20 cellular contexts compared by ENCODE assay signal in genomic region chr12:19036673-19037357, GRCh38.
DNase-seq lines count a peak whose midpoint lies in the region; ATAC-seq and TF ChIP-seq lines count a peak whose summit lies in the region.
"Had no signal": no experiment of that assay in that cellular context is flagged by ENCODE, and none has a peak within 500 bp of the region (broad histone marks: within the 10 kb centered on the region; RNA-seq: fewer than 3 reads in every experiment).

No MANE protein-coding gene starts in this region.

- H3K27ac Mint-ChIP-seq in activated naive CD4-positive, alpha-beta T cell treated with anti-CD3 and anti-CD28 coated beads, Interleukin-2, amount 10 ng/mL, durations not matched to agents 7 days and 5 days, result no peak overlapping the region
- H3K27ac Mint-ChIP-seq: CD14-positive monocyte; stimulated activated effector memory CD8-positive, alpha-beta T cell treated with anti-CD3 and anti-CD28 coated beads, Interleukin-12 subunit alpha, Interleukin-12 subunit beta, amount 100 ng/mL, for 72 hours had no signal

- peaks cover 14% of the 10 kb centered on the region for H3K9me3 ChIP-seq in SJSA1 (replicated peaks)
- peaks cover 0 to 5% of the 10 kb centered on the region in 2 donors for H3K9me3 ChIP-seq in lung (ENCODE audit: control insufficient read depth in 2 of 2, insufficient read depth in 1 of 2, low read length in 1 of 2)
- H3K9me3 ChIP-seq: esophagus squamous epithelium had no signal

- CTCF ChIA-PET in activated naive CD4-positive, alpha-beta T cell treated with anti-CD3 and anti-CD28 coated beads, Interleukin-2, amount 10 ng/mL, durations not matched to agents 7 days and 5 days (lab: Charles Lee), result no interaction called here

- DNase-seq in A172 (ENCODE audit: low spot score) (peak; percentile 10), SJSA1 (ENCODE audit: low read depth in 1 of 2, low spot score in 2 of 2) (peak in 1 of 2 experiments; percentile 54), fibroblast of the aortic adventitia (ENCODE audit: low read depth) (peak; percentile 42), lung (ENCODE audit: low spot score) (peak; percentile 41), AG08395 (ENCODE audit: low spot score) (no peak), NCI-H748 (lab: John Stamatoyannopoulos, UW; ENCODE audit: unreplicated experiment) (no peak)
- DNase-seq in activated naive CD4-positive, alpha-beta T cell treated with anti-CD3 and anti-CD28 coated beads, Interleukin-2, amount 10 ng/mL, durations not matched to agents 7 days and 5 days, result no peak
- DNase-seq: activated CD4-positive, alpha-beta T cell treated with anti-CD3 and anti-CD28 coated beads for 48 hours; activated naive CD4-positive, alpha-beta T cell treated with Interleukin-2 at 50 U/mL for 16 hours; esophagus squamous epithelium; hippocampal formation; kidney; MV-4-11; NCI-H1930; stimulated activated CD4-positive, alpha-beta T cell treated with anti-CD3 and anti-CD28 coated beads, Interleukin-15, amount 100 ng/mL, for 24 hours; SW 1271 had no signal

- H3K27me3 ChIP-seq in SJSA1 (replicated peaks) (no peaks in the 10 kb centered on the region), lung (ENCODE audit: control insufficient read depth, insufficient read depth) (no peaks in the 10 kb centered on the region)
- H3K27me3 ChIP-seq: esophagus squamous epithelium, tibial nerve had no signal

- no peaks in the 10 kb centered on the region for H3K4me1 Mint-ChIP-seq in activated naive CD4-positive, alpha-beta T cell treated with anti-CD3 and anti-CD28 coated beads, Interleukin-2, amount 10 ng/mL, durations not matched to agents 7 days and 5 days
- H3K4me1 Mint-ChIP-seq: CD14-positive monocyte; stimulated activated effector memory CD8-positive, alpha-beta T cell treated with anti-CD3 and anti-CD28 coated beads, Interleukin-12 subunit alpha, Interleukin-12 subunit beta, amount 100 ng/mL, for 72 hours had no signal

- 0 out of 2 replicates have a peak, but pooled peaks cover 2% of the 10 kb centered on the region for H3K36me3 ChIP-seq in SJSA1
- H3K36me3 ChIP-seq in lung (ENCODE audit: control insufficient read depth in 2 of 2, insufficient read depth in 2 of 2, low read length in 2 of 2), result no peaks in the 10 kb centered on the region
- H3K36me3 ChIP-seq: esophagus squamous epithelium, tibial nerve had no signal

- TF ChIP-seq CTCF in fibroblast of the aortic adventitia (IDR thresholded peaks at IDR 0.05; ENCODE audit: insufficient read depth, low read length) (no peak), lung (IDR thresholded peaks at IDR 0.05; ENCODE audit: control extremely low read depth, extremely low read depth) (no peak)

- H3K9me3 Mint-ChIP-seq in activated naive CD4-positive, alpha-beta T cell treated with anti-CD3 and anti-CD28 coated beads, Interleukin-2, amount 10 ng/mL, durations not matched to agents 7 days and 5 days, result peaks cover 13% of the 10 kb centered on the region
- H3K9me3 Mint-ChIP-seq: stimulated activated effector memory CD8-positive, alpha-beta T cell treated with anti-CD3 and anti-CD28 coated beads, Interleukin-12 subunit alpha, Interleukin-12 subunit beta, amount 100 ng/mL, for 72 hours had no signal

- H3K4me3 ChIP-seq in SJSA1 (no peak overlapping the region), fibroblast of the aortic adventitia (ENCODE audit: low read depth, low read length) (no peak overlapping the region), lung (no peak overlapping the region)
- H3K4me3 ChIP-seq: esophagus squamous epithelium, tibial nerve had no signal

- 45 to 69% methylated on average over 6 of the region's 6 CpGs for WGBS in lung, 2 donors

- no peak overlapping the region for H3K4me3 Mint-ChIP-seq in activated naive CD4-positive, alpha-beta T cell treated with anti-CD3 and anti-CD28 coated beads, Interleukin-2, amount 10 ng/mL, durations not matched to agents 7 days and 5 days
- H3K4me3 Mint-ChIP-seq: CD14-positive monocyte; stimulated activated effector memory CD8-positive, alpha-beta T cell treated with anti-CD3 and anti-CD28 coated beads, Interleukin-12 subunit alpha, Interleukin-12 subunit beta, amount 100 ng/mL, for 72 hours had no signal

- H3K36me3 Mint-ChIP-seq in activated naive CD4-positive, alpha-beta T cell treated with anti-CD3 and anti-CD28 coated beads, Interleukin-2, amount 10 ng/mL, durations not matched to agents 7 days and 5 days, result no peaks in the 10 kb centered on the region
- H3K36me3 Mint-ChIP-seq: CD14-positive monocyte; stimulated activated effector memory CD8-positive, alpha-beta T cell treated with anti-CD3 and anti-CD28 coated beads, Interleukin-12 subunit alpha, Interleukin-12 subunit beta, amount 100 ng/mL, for 72 hours had no signal

- peak; percentile 60 for ATAC-seq in lung (ENCODE audit: insufficient read depth, low FRiP score)
- ATAC-seq in GM21529 (IDR thresholded peaks at IDR 0.05; ENCODE audit: unreplicated experiment), result no peak
- ATAC-seq: stimulated activated effector memory CD8-positive, alpha-beta T cell treated with anti-CD3 and anti-CD28 coated beads, Interleukin-12 subunit alpha, Interleukin-12 subunit beta, amount 100 ng/mL, for 72 hours had no signal

- H3K27ac ChIP-seq in SJSA1 (peak overlapping the region; percentile 60), lung (ENCODE audit: low read depth in 1 of 2, low read length in 1 of 2) (peak overlapping the region in 1 of 2 donors; percentile 81)
- H3K27ac ChIP-seq: tibial nerve had no signal

- H3K4me1 ChIP-seq in SJSA1 (replicated peaks) (peaks cover 19% of the 10 kb centered on the region), lung (ENCODE audit: control insufficient read depth in 2 of 2, insufficient read depth in 2 of 2, low read length in 2 of 2) (peaks cover 2 to 3% of the 10 kb centered on the region in 2 donors)
- H3K4me1 ChIP-seq: esophagus squamous epithelium had no signal

- H3K27me3 Mint-ChIP-seq in activated naive CD4-positive, alpha-beta T cell treated with anti-CD3 and anti-CD28 coated beads, Interleukin-2, amount 10 ng/mL, durations not matched to agents 7 days and 5 days, result no peaks in the 10 kb centered on the region

Comparison
In these comparisons a context has a peak if more than half of its experiments do, and no peak if none do; other contexts are left out.
1. DNase-seq: peak in A172 (single experiment), fibroblast of the aortic adventitia (single experiment) and lung (single experiment); none in activated naive CD4-positive, alpha-beta T cell treated with anti-CD3 and anti-CD28 coated beads, Interleukin-2, amount 10 ng/mL, durations not matched to agents 7 days and 5 days (single experiment), AG08395 (single experiment) and NCI-H748 (single experiment).